Comparison of ENCODE assay signal across 11 cellular contexts in the genomic region with DNA sequence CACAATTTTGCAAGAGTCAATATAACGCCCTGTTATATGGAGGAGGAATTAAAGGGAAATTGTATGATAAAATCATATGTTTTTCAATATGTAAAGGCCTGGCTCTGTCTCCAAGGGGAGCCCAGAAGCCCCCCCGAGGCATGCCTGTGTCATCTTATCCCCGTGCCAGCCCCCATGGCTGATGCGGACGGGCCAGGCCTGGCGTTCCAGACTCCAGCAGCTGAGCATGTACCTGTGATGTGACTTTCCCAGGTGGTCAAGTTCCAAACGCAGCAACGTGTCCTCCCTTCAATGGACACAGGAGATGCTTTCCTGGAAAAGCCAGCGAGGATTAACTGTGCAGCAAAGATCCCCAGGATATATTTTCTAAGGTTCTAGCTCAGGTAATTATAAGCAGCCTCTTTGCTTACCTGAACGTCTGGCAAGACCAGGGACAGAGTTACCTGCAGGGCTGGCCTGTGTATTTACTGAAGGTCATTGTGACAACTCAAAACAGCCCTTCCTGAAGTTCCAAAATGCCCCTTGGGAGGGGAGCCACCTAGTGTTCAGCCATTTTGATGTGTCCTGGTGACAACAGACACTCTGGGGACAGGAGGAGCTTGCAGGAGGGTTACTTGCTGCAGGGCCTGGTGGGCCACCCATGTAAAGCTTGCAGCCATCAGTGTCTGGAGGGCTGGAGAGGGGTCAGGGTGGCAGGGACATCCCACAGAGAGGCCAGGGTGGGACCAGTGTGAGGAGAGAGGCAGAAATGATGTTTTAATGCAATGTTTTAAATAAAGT. TPM values are rescaled to one million over a fixed set of nuclear protein-coding genes. Genes with fewer than 3 reads are reported as not detected.
DNase-seq lines count a peak whose midpoint lies in the region; ATAC-seq and TF ChIP-seq lines count a peak whose summit lies in the region.
"Had no signal": no experiment of that assay in that cellular context is flagged by ENCODE, and none has a peak within 500 bp of the region (broad histone marks: within the 10 kb centered on the region; RNA-seq: fewer than 3 reads in every experiment).

No MANE protein-coding gene starts in this region.

- H3K4me1 Mint-ChIP-seq in WTC11 (peaks cover 11% of the 10 kb centered on the region), neural progenitor cell (peaks cover 42% of the 10 kb centered on the region)

- H3K36me3 ChIP-seq in neural progenitor cell (no peaks in the 10 kb centered on the region), uterus (no peaks in the 10 kb centered on the region)
- H3K36me3 ChIP-seq: ascending aorta, gastroesophageal sphincter had no signal

- TF ChIP-seq CTCF in WTC11 (IDR thresholded peaks at IDR 0.05), result no peak
- peak; percentile 37 for TF ChIP-seq CTCF in neural progenitor cell (IDR thresholded peaks at IDR 0.05)
- TF ChIP-seq CTCF in uterus (IDR thresholded peaks at IDR 0.05), result no peak

- no peaks in the 10 kb centered on the region for H3F3A ChIP-seq in neural progenitor cell (ENCODE audit: low read depth)

- H3K27ac ChIP-seq in neural progenitor cell (no peak overlapping the region), uterus (no peak overlapping the region)
- H3K27ac ChIP-seq: ascending aorta, gastroesophageal sphincter had no signal

- H3K27ac Mint-ChIP-seq in WTC11 (0 out of 2 replicates have a peak overlapping the region, but pooled peaks have one; percentile 5), neural progenitor cell (peak overlapping the region; percentile 88)
- H3K27ac Mint-ChIP-seq: activated B cell treated with CpG ODN at 0.5 μM for 24 hours had no signal

- H3K9me3 Mint-ChIP-seq in WTC11, result peaks cover 4% of the 10 kb centered on the region
- peaks cover 5% of the 10 kb centered on the region for H3K9me3 Mint-ChIP-seq in neural progenitor cell

- H3K79me2 ChIP-seq in neural progenitor cell (ENCODE audit: low read depth), result no peaks in the 10 kb centered on the region

- peak; percentile 8 for DNase-seq in NCI-H1694 treated with DMSO at 0.1 percent for 48 hours (lab: John Stamatoyannopoulos, UW)
- DNase-seq in NCI-H1694 (lab: John Stamatoyannopoulos, UW), result no peak
- peak; percentile 49 to 55 for DNase-seq in Kasumi-1 (lab: John Stamatoyannopoulos, UW)
- no peak for DNase-seq in WTC11 (ENCODE audit: low spot score)
- DNase-seq in neural progenitor cell (ENCODE audit: low spot score), result peak; percentile 43
- DNase-seq in activated CD4-positive, CD25-positive, alpha-beta regulatory T cell (lab: John Stamatoyannopoulos, UW), result no peak
- DNase-seq in uterus, result no peak
- DNase-seq: activated B cell treated with CpG ODN at 0.5 μM for 24 hours had no signal

- no peaks in the 10 kb centered on the region for H4K20me1 ChIP-seq in neural progenitor cell (ENCODE audit: low read depth)

- POLR2A ChIA-PET in WTC11 (lab: Charles Lee), result no interaction called here

- H2AFZ ChIP-seq in neural progenitor cell (replicated peaks), result no peak overlapping the region

- H3K27me3 Mint-ChIP-seq in WTC11 (ENCODE audit: low read depth), result no peaks in the 10 kb centered on the region
- H3K27me3 Mint-ChIP-seq in neural progenitor cell (ENCODE audit: insufficient read depth, low read depth), result peaks cover 10% of the 10 kb centered on the region

- H3K4me2 ChIP-seq in neural progenitor cell, result no peak overlapping the region

- H3K27me3 ChIP-seq in neural progenitor cell (no peaks in the 10 kb centered on the region), uterus (no peaks in the 10 kb centered on the region)
- H3K27me3 ChIP-seq: ascending aorta, gastroesophageal sphincter had no signal

- no peak overlapping the region for H3K4me3 ChIP-seq in neural progenitor cell
- H3K4me3 ChIP-seq in uterus, result no peak overlapping the region
- H3K4me3 ChIP-seq: ascending aorta, gastroesophageal sphincter had no signal

- no peak; the same call in 1 of the 2 replicates for ATAC-seq in WTC11
- ATAC-seq in GM18861 (IDR thresholded peaks at IDR 0.05; ENCODE audit: unreplicated experiment), result no peak
- ATAC-seq: gastroesophageal sphincter had no signal

- H3K4me3 Mint-ChIP-seq in WTC11 (no peak overlapping the region), neural progenitor cell (no peak overlapping the region)
- H3K4me3 Mint-ChIP-seq: activated B cell treated with CpG ODN at 0.5 μM for 24 hours had no signal

- H3K4me1 ChIP-seq in neural progenitor cell (peaks cover 22% of the 10 kb centered on the region), uterus (no peaks in the 10 kb centered on the region)
- H3K4me1 ChIP-seq: ascending aorta had no signal

- H3K9me3 ChIP-seq in neural progenitor cell (ENCODE audit: low read depth) (no peaks in the 10 kb centered on the region), uterus (no peaks in the 10 kb centered on the region)
- H3K9me3 ChIP-seq: ascending aorta had no signal

- CTCF ChIA-PET in WTC11 (lab: Charles Lee), result interaction anchor here (0.6 to 3.4 kb wide), 9 partner anchors 9 to 425 kb away, joined by 3 to 13 read pairs (median 3); a partner anchor contains a TSS

- H3K36me3 Mint-ChIP-seq in WTC11 (no peaks in the 10 kb centered on the region), neural progenitor cell (no peaks in the 10 kb centered on the region)

- no peak overlapping the region for H3K9ac ChIP-seq in neural progenitor cell

- no peak for TF ChIP-seq POLR2A in uterus (IDR thresholded peaks at IDR 0.05)

- intact Hi-C loops in uterus (cut with DNase I; ENCODE audit: low total_unique reads), result no loop called here

TF ChIP-seq in WTC11, 78 proteins besides CTCF, POLR2A, EP300 and RAD21:
- no peak for TF ChIP-seq ESRRA (CRISPR knock-in tag; IDR thresholded peaks at IDR 0.05; ENCODE audit: borderline replicate concordance)
- TF ChIP-seq ZNF396 (CRISPR knock-in tag; IDR thresholded peaks at IDR 0.05; ENCODE audit: borderline replicate concordance), result no peak
- TF ChIP-seq, protein P1, sequence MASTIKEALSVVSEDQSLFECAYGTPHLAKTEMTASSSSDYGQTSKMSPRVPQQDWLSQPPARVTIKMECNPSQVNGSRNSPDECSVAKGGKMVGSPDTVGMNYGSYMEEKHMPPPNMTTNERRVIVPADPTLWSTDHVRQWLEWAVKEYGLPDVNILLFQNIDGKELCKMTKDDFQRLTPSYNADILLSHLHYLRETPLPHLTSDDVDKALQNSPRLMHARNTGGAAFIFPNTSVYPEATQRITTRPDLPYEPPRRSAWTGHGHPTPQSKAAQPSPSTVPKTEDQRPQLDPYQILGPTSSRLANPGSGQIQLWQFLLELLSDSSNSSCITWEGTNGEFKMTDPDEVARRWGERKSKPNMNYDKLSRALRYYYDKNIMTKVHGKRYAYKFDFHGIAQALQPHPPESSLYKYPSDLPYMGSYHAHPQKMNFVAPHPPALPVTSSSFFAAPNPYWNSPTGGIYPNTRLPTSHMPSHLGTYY (CRISPR knock-in tag; IDR thresholded peaks at IDR 0.05), result no peak
- no peak for TF ChIP-seq NR2C2 (CRISPR knock-in tag; IDR thresholded peaks at IDR 0.05)
- no peak for TF ChIP-seq ZNF219 (CRISPR knock-in tag; IDR thresholded peaks at IDR 0.05; ENCODE audit: borderline replicate concordance)
- no peak for TF ChIP-seq TP53 (CRISPR knock-in tag; IDR thresholded peaks at IDR 0.05)
- TF ChIP-seq ZNF317 (CRISPR knock-in tag; IDR thresholded peaks at IDR 0.05; ENCODE audit: borderline replicate concordance, low read depth), result no peak

RNA-seq across cellular contexts. Expression of a gene that starts 53.3 kb away (rescaled TPM):
- total RNA-seq in WTC11 (2021) (87.0 to 124 TPM (median 117 TPM) in 3 replicates), neural progenitor cell (ENCODE audit: low replicate concordance) (not detected in 2 replicates), uterus (10 to 100 TPM in 1 of 4 donors, under 1 TPM in 1, not detected in 2; under 0.01 to 47.1 TPM)
- total RNA-seq: ascending aorta, gastroesophageal sphincter had no signal

Comparison
In these comparisons a context has a peak if more than half of its experiments do, and no peak if none do; other contexts are left out.
1. DNase-seq: peak in NCI-H1694 treated with DMSO at 0.1 percent for 48 hours (single experiment), Kasumi-1 (2 of 2) and neural progenitor cell (single experiment); none in NCI-H1694 (single experiment), WTC11 (single experiment), activated CD4-positive, CD25-positive, alpha-beta regulatory T cell (0 of 4) and uterus (0 of 2).